ENCODE assay signal across 2 cellular contexts in genomic region chr11:59754494-59754858, GRCh38.
TF ChIP-seq lines count a peak whose summit lies in the region.

No MANE protein-coding gene starts in this region.

TF ChIP-seq in A549, 52 proteins besides CTCF, POLR2A, EP300 and RAD21:
- TF ChIP-seq HOXA7 (CRISPR knock-in tag; IDR thresholded peaks at IDR 0.05) (no peak), HOXB13 (CRISPR knock-in tag; IDR thresholded peaks at IDR 0.05; ENCODE audit: low read depth) (no peak), HEYL (CRISPR knock-in tag; IDR thresholded peaks at IDR 0.05) (no peak), RNF2 (IDR thresholded peaks at IDR 0.05; ENCODE audit: borderline replicate concordance, low read depth) (no peak)

TF ChIP-seq in H1, 55 proteins besides CTCF, POLR2A, EP300 and RAD21:
- TF ChIP-seq CHD7 (IDR thresholded peaks at IDR 0.05; ENCODE audit: insufficient replicate concordance, low read length), result no peak
- TF ChIP-seq MAX (IDR thresholded peaks at IDR 0.05), result no peak
- no peak; the same call in 1 of the 2 replicates for TF ChIP-seq E2F6 (IDR thresholded peaks at IDR 0.05)
- TF ChIP-seq TAF7 (optimal IDR thresholded peaks at IDR 0.05; ENCODE audit: borderline replicate concordance, low read depth, low read length), result no peak
- TF ChIP-seq RBBP5 (IDR thresholded peaks at IDR 0.05; ENCODE audit: borderline replicate concordance, low read depth, low read length), result 0 out of 2 replicates have a peak, but pooled peaks have one; percentile 45
- no peak for TF ChIP-seq EZH2 (IDR thresholded peaks at IDR 0.05; ENCODE audit: low read depth, low read length, severe bottlenecking)
- peak; percentile 21; the same call in 1 of the 2 replicates for TF ChIP-seq SUZ12 (IDR thresholded peaks at IDR 0.05; ENCODE audit: low read length)
- no peak for TF ChIP-seq SIX5 (IDR thresholded peaks at IDR 0.05; ENCODE audit: low read depth, low read length)
- TF ChIP-seq TBP (IDR thresholded peaks at IDR 0.05; ENCODE audit: low read depth, low read length), result no peak
